In genomic region chrX:45845142-45845541, GRCh38 we compare ENCODE assay signal across 1 cellular context.
TF ChIP-seq lines count a peak whose summit lies in the region.

No MANE protein-coding gene starts in this region.

TF ChIP-seq in GM12878, 131 proteins besides CTCF, POLR2A, EP300 and RAD21 (continued from another document):
- TF ChIP-seq MEF2A (IDR thresholded peaks at IDR 0.05; ENCODE audit: insufficient read depth, low read depth, low read length) (no peak), CHD4 (IDR thresholded peaks at IDR 0.05) (no peak), JUND (IDR thresholded peaks at IDR 0.05; ENCODE audit: low read depth, low read length) (no peak), ZNF217 (IDR thresholded peaks at IDR 0.05) (no peak), ESRRA (IDR thresholded peaks at IDR 0.05; ENCODE audit: low read length) (no peak), IRF3 (IDR thresholded peaks at IDR 0.05) (no peak)
- TF ChIP-seq, protein P1, sequence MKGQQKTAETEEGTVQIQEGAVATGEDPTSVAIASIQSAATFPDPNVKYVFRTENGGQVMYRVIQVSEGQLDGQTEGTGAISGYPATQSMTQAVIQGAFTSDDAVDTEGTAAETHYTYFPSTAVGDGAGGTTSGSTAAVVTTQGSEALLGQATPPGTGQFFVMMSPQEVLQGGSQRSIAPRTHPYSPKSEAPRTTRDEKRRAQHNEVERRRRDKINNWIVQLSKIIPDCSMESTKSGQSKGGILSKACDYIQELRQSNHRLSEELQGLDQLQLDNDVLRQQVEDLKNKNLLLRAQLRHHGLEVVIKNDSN (IDR thresholded peaks at IDR 0.05; ENCODE audit: borderline replicate concordance, extremely low read length, insufficient read depth, low read depth, low read length): no peak
- TF ChIP-seq, protein P2, sequence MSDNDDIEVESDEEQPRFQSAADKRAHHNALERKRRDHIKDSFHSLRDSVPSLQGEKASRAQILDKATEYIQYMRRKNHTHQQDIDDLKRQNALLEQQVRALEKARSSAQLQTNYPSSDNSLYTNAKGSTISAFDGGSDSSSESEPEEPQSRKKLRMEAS (IDR thresholded peaks at IDR 0.05; ENCODE audit: low read depth, low read length): no peak
